ENCODE assay signal across 8 cellular contexts in genomic region chr19:18251587-18252369, GRCh38. TPM values are rescaled to one million over a fixed set of nuclear protein-coding genes. Genes with fewer than 3 reads are reported as not detected.
A peak's percentile ranks its signal among the peaks of the same experiment; 100 is the strongest.
DNase-seq lines count a peak whose midpoint lies in the region; ATAC-seq and TF ChIP-seq lines count a peak whose summit lies in the region.

No MANE protein-coding gene starts in this region.

- peak; percentile 99 for TF ChIP-seq CTCF in WTC11 (IDR thresholded peaks at IDR 0.05)

- ATAC-seq in WTC11 (peak; percentile 83), GM21526 (IDR thresholded peaks at IDR 0.05; ENCODE audit: low FRiP score, unreplicated experiment) (no peak)

- H3K4me1 Mint-ChIP-seq in WTC11, result peaks cover 22% of the 10 kb centered on the region

- no peak overlapping the region for H3K4me3 Mint-ChIP-seq in WTC11

- CTCF ChIA-PET in WTC11 (lab: Charles Lee), result interaction anchor here (0.5 to 12.7 kb wide), 46 partner anchors 9 to 883 kb away, joined by 3 to 369 read pairs (median 5); partner anchors contain the start of genes ARRDC2, GDF15, IFI30 and LSM4

- POLR2A ChIA-PET in WTC11 (lab: Charles Lee), result interaction anchor here (0.6 to 4.7 kb wide), 5 partner anchors 19 to 71 kb away, joined by 3 to 27 read pairs (median 4); partner anchors contain the start of genes JUND, LSM4, MPV17L2 and RAB3A

- H3K27me3 Mint-ChIP-seq in WTC11 (ENCODE audit: low read depth), result peaks cover 13% of the 10 kb centered on the region

- peak; percentile 35 to 38 for DNase-seq in SHP77 (lab: John Stamatoyannopoulos, UW)
- DNase-seq in SHP77 treated with DMSO at 0.1 percent for 48 hours (lab: John Stamatoyannopoulos, UW), result no peak
- peak; percentile 29 for DNase-seq in NCI-H2107 treated with DMSO at 0.1 percent for 48 hours (lab: John Stamatoyannopoulos, UW; ENCODE audit: unreplicated experiment)
- peak; percentile 93 for DNase-seq in WTC11 (ENCODE audit: low spot score)
- DNase-seq in caudate nucleus (lab: John Stamatoyannopoulos, UW), result peak in 58 of 61 donors; percentile 2 to 75 (median 39)
- DNase-seq in kidney tubule cell (ENCODE audit: low spot score), result peak; percentile 71
- DNase-seq in stimulated activated CD4-positive, alpha-beta T cell treated with anti-CD3 and anti-CD28 coated beads, Interleukin-2, amount 100 ng/mL, for 48 hours, result peak; percentile 84 to 86

- H3K9me3 Mint-ChIP-seq in WTC11, result peaks cover 10% of the 10 kb centered on the region

- 0 out of 2 replicates have a peak, but pooled peaks cover 6% of the 10 kb centered on the region for H3K36me3 Mint-ChIP-seq in WTC11

- H3K27ac ChIP-seq in caudate nucleus (ENCODE audit: low read depth, low read length), result no peak overlapping the region

- peak overlapping the region; percentile 35; the same call in 1 of the 2 replicates for H3K27ac Mint-ChIP-seq in WTC11

TF ChIP-seq in WTC11, 78 proteins besides CTCF, POLR2A, EP300 and RAD21:
- no peak for TF ChIP-seq E2F5 (CRISPR knock-in tag; IDR thresholded peaks at IDR 0.05)
- 0 out of 2 replicates have a peak, but pooled peaks have one; percentile 27 for TF ChIP-seq ZNF121 (CRISPR knock-in tag; IDR thresholded peaks at IDR 0.05)
- TF ChIP-seq ZNF138 (CRISPR knock-in tag; conservative IDR thresholded peaks at IDR 0.05), result no peak
- no peak for TF ChIP-seq FOXK1 (CRISPR knock-in tag; IDR thresholded peaks at IDR 0.05)

RNA-seq across cellular contexts. Expression of gene IQCN, which starts 22.5 kb away (rescaled TPM):
- 0.46 to 1.0 TPM (median 0.61 TPM) in 3 replicates for total RNA-seq in WTC11 (2021)

RNA-seq across cellular contexts. Expression of gene PDE4C, which starts 25.5 kb away (rescaled TPM):
- total RNA-seq in WTC11 (2021), result 3.0 to 5.7 TPM (median 3.8 TPM) in 3 replicates

RNA-seq across cellular contexts. Expression of gene JUND, which starts 29.6 kb away (rescaled TPM):
- 121 to 137 TPM (median 133 TPM) in 3 replicates for total RNA-seq in WTC11 (2021)

RNA-seq across cellular contexts. Expression of gene RAB3A, which starts 47.9 kb away (rescaled TPM):
- 12.2 to 14.7 TPM (median 14.6 TPM) in 3 replicates for total RNA-seq in WTC11 (2021)

RNA-seq across cellular contexts. Expression of gene MPV17L2, which starts 58.8 kb away (rescaled TPM):
- total RNA-seq in WTC11 (2021), result 26.3 to 29.8 TPM (median 28.0 TPM) in 3 replicates
